Comparison of ENCODE assay signal across 12 cellular contexts in genomic region chr17:76074390-76075363, GRCh38. TPM values are rescaled to one million over a fixed set of nuclear protein-coding genes. Genes with fewer than 3 reads are reported as not detected.
A peak's percentile ranks its signal among the peaks of the same experiment; 100 is the strongest.
DNase-seq lines count a peak whose midpoint lies in the region; ATAC-seq and TF ChIP-seq lines count a peak whose summit lies in the region.
"Had no signal": no experiment of that assay in that cellular context is flagged by ENCODE, and none has a peak within 500 bp of the region (broad histone marks: within the 10 kb centered on the region; RNA-seq: fewer than 3 reads in every experiment).

Gene GALR2, plus strand, starts transcription at chr17:76074781. Its CDS starts 103 bp downstream, at chr17:76074884.

- POLR2A ChIA-PET in CD4-positive, alpha-beta T cell (lab: Charles Lee) = interaction anchor here (1.1 kb wide), 1 partner anchor 46 kb away, joined by 4 read pairs; no protein-coding TSS in a partner anchor
- POLR2A ChIA-PET in HEK293 (lab: Yijun Ruan, JAX) = interaction anchor here (1.4 kb wide), 1 partner anchor 60 kb away, joined by 5 read pairs; no protein-coding TSS in a partner anchor

- peaks cover 11% of the 10 kb centered on the region for H3K4me1 ChIP-seq in HEK293 (ENCODE audit: control insufficient read depth, insufficient read depth, low read length)

- CTCF ChIA-PET in CD4-positive, alpha-beta T cell (lab: Charles Lee) = no interaction called here
- CTCF ChIA-PET in HEK293 (lab: Yijun Ruan, JAX) = interaction anchor here (0.6 to 1.6 kb wide), 4 partner anchors 12 to 61 kb away, joined by 3 to 7 read pairs (median 4); no protein-coding TSS in a partner anchor

- H3K27me3 Mint-ChIP-seq in CD4-positive, alpha-beta T cell = peaks cover 40% of the 10 kb centered on the region
- peaks cover 65% of the 10 kb centered on the region for H3K27me3 Mint-ChIP-seq in nephron (ENCODE audit: low read depth)

- H3K4me1 Mint-ChIP-seq in CD4-positive, alpha-beta T cell (ENCODE audit: low read depth) = peaks cover 67% of the 10 kb centered on the region
- peaks cover 44% of the 10 kb centered on the region for H3K4me1 Mint-ChIP-seq in nephron

- peak within 1 kb of the TSS; percentile 77 for H3K4me3 Mint-ChIP-seq in CD4-positive, alpha-beta T cell
- H3K4me3 Mint-ChIP-seq in nephron = peak within 1 kb of the TSS; percentile 63 to 75 (median 67)

- H3K36me3 Mint-ChIP-seq in CD4-positive, alpha-beta T cell (ENCODE audit: low read depth) = peaks cover 18% of the 10 kb centered on the region
- no peaks in the 10 kb centered on the region for H3K36me3 Mint-ChIP-seq in nephron (ENCODE audit: low read depth)

- no peaks in the 10 kb centered on the region for H3K9me3 Mint-ChIP-seq in CD4-positive, alpha-beta T cell
- H3K9me3 Mint-ChIP-seq in nephron = no peaks in the 10 kb centered on the region

- intact Hi-C loops in CD4-positive, alpha-beta T cell (cut with DNase I, micrococcal nuclease) = no loop called here

- no peak for TF ChIP-seq CTCF in CD4-positive, alpha-beta T cell (IDR thresholded peaks at IDR 0.05)
- TF ChIP-seq CTCF in HEK293 (tag by site-specific recombination; IDR thresholded peaks at IDR 0.05) (no peak), coronary artery (IDR thresholded peaks at IDR 0.05) (no peak), nephron (IDR thresholded peaks at IDR 0.05; ENCODE audit: unreplicated experiment in 3 of 3) (no peak)

- H3K4me3 ChIP-seq in HEK293 (ENCODE audit: low read depth, low read length) (peak within 1 kb of the TSS; percentile 7; the same call in 1 of the 2 replicates), coronary artery (peak within 1 kb of the TSS; percentile 39)

- DNase-seq in CD4-positive, alpha-beta T cell = no peak
- DNase-seq in coronary artery (ENCODE audit: low spot score) (no peak), HK-2 (ENCODE audit: unreplicated experiment) (no peak), NCI-H2227 (lab: John Stamatoyannopoulos, UW; ENCODE audit: unreplicated experiment) (no peak)
- DNase-seq: activated CD4-positive, CD25-positive, alpha-beta regulatory T cell; NCI-H2171 had no signal

- peaks cover 35% of the 10 kb centered on the region for H3K27me3 ChIP-seq in CD4-positive, alpha-beta T cell (ENCODE audit: control insufficient read depth, insufficient read depth, low read length)

- no peak within 1 kb of the TSS for H3K27ac ChIP-seq in CD4-positive, alpha-beta T cell (ENCODE audit: low read depth, low read length)
- H3K27ac ChIP-seq in HEK293 (ENCODE audit: extremely low read depth, low read depth, low read length) (no peak within 1 kb of the TSS), coronary artery (no peak within 1 kb of the TSS)
- H3K27ac ChIP-seq: pancreas had no signal

- H3K36me3 ChIP-seq in HEK293 (ENCODE audit: control insufficient read depth in 2 of 2, insufficient read depth in 1 of 2, low read length in 2 of 2) = peaks cover 2 to 11% of the 10 kb centered on the region in 2 experiments; a peak in 2 of 3 replicates
- H3K36me3 ChIP-seq: pancreas had no signal

- ATAC-seq in CD4-positive, alpha-beta T cell (ENCODE audit: poor library complexity) = no peak
- ATAC-seq in esophagus mucosa (no peak), GM21723 (IDR thresholded peaks at IDR 0.05; ENCODE audit: unreplicated experiment) (no peak)
- ATAC-seq: pancreas had no signal

- no peaks in the 10 kb centered on the region for H3K9me3 ChIP-seq in CD4-positive, alpha-beta T cell (ENCODE audit: control insufficient read depth, low read length)
- no peaks in the 10 kb centered on the region for H3K9me3 ChIP-seq in HEK293 (ENCODE audit: control insufficient read depth, insufficient read depth, low read depth, low read length)
- H3K9me3 ChIP-seq: pancreas had no signal

- H3K27ac Mint-ChIP-seq in CD4-positive, alpha-beta T cell = peak within 1 kb of the TSS; percentile 56
- H3K27ac Mint-ChIP-seq in nephron = no peak within 1 kb of the TSS

TF ChIP-seq in HEK293, 187 proteins besides CTCF, POLR2A, EP300 and RAD21:
- TF ChIP-seq ZBTB48 (tag by site-specific recombination; IDR thresholded peaks at IDR 0.05) = no peak
- TF ChIP-seq ZNF76 (tag by site-specific recombination; IDR thresholded peaks at IDR 0.05; ENCODE audit: borderline replicate concordance, low read depth) = no peak
- TF ChIP-seq ZNF37A (tag by site-specific recombination; IDR thresholded peaks at IDR 0.05) = no peak
- no peak for TF ChIP-seq ZNF280D (tag by site-specific recombination; IDR thresholded peaks at IDR 0.05)
- TF ChIP-seq ZNF561 (tag by site-specific recombination; IDR thresholded peaks at IDR 0.05; ENCODE audit: borderline replicate concordance) = no peak
- no peak for TF ChIP-seq SCRT2 (tag by site-specific recombination; IDR thresholded peaks at IDR 0.05)

RNA-seq across cellular contexts. Expression of gene GALR2, which starts in this region (rescaled TPM):
- total RNA-seq in CD4-positive, alpha-beta T cell = 1 to 10 TPM in 1 of 2 experiments, under 1 TPM in 1; 0.59 to 1.0 TPM
- total RNA-seq in esophagus mucosa = 0.44 TPM
- total RNA-seq: subcutaneous adipose tissue had no signal
